19 cellular contexts compared by ENCODE assay signal in genomic region chr17:68910789-68911431, GRCh38. TPM values are rescaled to one million over a fixed set of nuclear protein-coding genes. Genes with fewer than 3 reads are reported as not detected.
DNase-seq lines count a peak whose midpoint lies in the region; ATAC-seq and TF ChIP-seq lines count a peak whose summit lies in the region.
"Had no signal": no experiment of that assay in that cellular context is flagged by ENCODE, and none has a peak within 500 bp of the region (broad histone marks: within the 10 kb centered on the region; RNA-seq: fewer than 3 reads in every experiment).

No MANE protein-coding gene starts in this region.

- peaks cover 41% of the 10 kb centered on the region for H3K9me3 Mint-ChIP-seq in mesothelial cell of epicardium
- no peaks in the 10 kb centered on the region for H3K9me3 Mint-ChIP-seq in activated CD4-positive, alpha-beta memory T cell treated with anti-CD3 and anti-CD28 coated beads, Interleukin-2, amount 10 ng/mL, durations not matched to agents 7 days and 5 days
- H3K9me3 Mint-ChIP-seq: activated B cell treated with CpG ODN at 0.5 μM for 24 hours; T-helper 1 cell treated with Interleukin-12 subunit alpha and Interleukin-12 subunit beta and Interleukin-4 antibody, amounts not matched to agents 30 μg/mL and 1 μg/mL, for 36 hours had no signal

- peaks cover 0 to 26% of the 10 kb centered on the region in 2 donors for H3K4me1 ChIP-seq in ascending aorta
- H3K4me1 ChIP-seq in esophagus squamous epithelium, result peaks cover 14 to 35% (median 25%) of the 10 kb centered on the region in 3 donors

- TF ChIP-seq POLR2A in esophagus squamous epithelium (IDR thresholded peaks at IDR 0.05), result no peak

- POLR2A ChIA-PET in activated CD4-positive, alpha-beta memory T cell treated with anti-CD3 and anti-CD28 coated beads, Interleukin-2, amount 10 ng/mL, durations not matched to agents 7 days and 5 days (lab: Charles Lee), result no interaction called here

- H3K27me3 ChIP-seq in ascending aorta (no peaks in the 10 kb centered on the region), esophagus squamous epithelium (no peaks in the 10 kb centered on the region)
- H3K27me3 ChIP-seq: foreskin keratinocyte had no signal

- intact Hi-C loops in ascending aorta (cut with DNase I) (no loop called here), esophagus squamous epithelium (cut with DNase I) (no loop called here)

- peaks cover 0 to 6% of the 10 kb centered on the region in 2 donors for H3K9me3 ChIP-seq in ascending aorta
- no peaks in the 10 kb centered on the region for H3K9me3 ChIP-seq in esophagus squamous epithelium

- peaks cover 6% of the 10 kb centered on the region for H3K4me1 Mint-ChIP-seq in mesothelial cell of epicardium
- H3K4me1 Mint-ChIP-seq in activated CD4-positive, alpha-beta memory T cell treated with anti-CD3 and anti-CD28 coated beads, Interleukin-2, amount 10 ng/mL, durations not matched to agents 7 days and 5 days, result no peaks in the 10 kb centered on the region

- WGBS in esophagus squamous epithelium, 2 donors, result 86 to 92% methylated on average over 1 to 2 of the region's 2 CpGs

- peaks cover 1% of the 10 kb centered on the region for H3K27me3 Mint-ChIP-seq in mesothelial cell of epicardium (ENCODE audit: low read depth)
- no peaks in the 10 kb centered on the region for H3K27me3 Mint-ChIP-seq in activated CD4-positive, alpha-beta memory T cell treated with anti-CD3 and anti-CD28 coated beads, Interleukin-2, amount 10 ng/mL, durations not matched to agents 7 days and 5 days

- no peak for ATAC-seq in HG02973 (IDR thresholded peaks at IDR 0.05; ENCODE audit: unreplicated experiment)
- ATAC-seq: activated T-cell treated with anti-CD3 and anti-CD28 coated beads, Interleukin-2, amount 50 U/mL, for 72 hours had no signal

- H3K27ac Mint-ChIP-seq in mesothelial cell of epicardium, result no peak overlapping the region
- no peak overlapping the region for H3K27ac Mint-ChIP-seq in activated CD4-positive, alpha-beta memory T cell treated with anti-CD3 and anti-CD28 coated beads, Interleukin-2, amount 10 ng/mL, durations not matched to agents 7 days and 5 days
- H3K27ac Mint-ChIP-seq: activated B cell treated with CpG ODN at 0.5 μM for 24 hours; activated T-cell treated with anti-CD3 and anti-CD28 coated beads, Interleukin-2, amount 50 U/mL, for 72 hours; nephron; T-helper 1 cell treated with Interleukin-12 subunit alpha and Interleukin-12 subunit beta and Interleukin-4 antibody, amounts not matched to agents 30 μg/mL and 1 μg/mL, for 36 hours had no signal

- H3K4me3 Mint-ChIP-seq in mesothelial cell of epicardium, result no peak overlapping the region
- no peak overlapping the region for H3K4me3 Mint-ChIP-seq in activated CD4-positive, alpha-beta memory T cell treated with anti-CD3 and anti-CD28 coated beads, Interleukin-2, amount 10 ng/mL, durations not matched to agents 7 days and 5 days
- H3K4me3 Mint-ChIP-seq: activated B cell treated with CpG ODN at 0.5 μM for 24 hours; activated T-cell treated with anti-CD3 and anti-CD28 coated beads, Interleukin-2, amount 50 U/mL, for 72 hours; nephron; T-helper 1 cell treated with Interleukin-12 subunit alpha and Interleukin-12 subunit beta and Interleukin-4 antibody, amounts not matched to agents 30 μg/mL and 1 μg/mL, for 36 hours had no signal

- CTCF ChIA-PET in activated CD4-positive, alpha-beta memory T cell treated with anti-CD3 and anti-CD28 coated beads, Interleukin-2, amount 10 ng/mL, durations not matched to agents 7 days and 5 days (lab: Charles Lee), result no interaction called here

- H3K4me3 ChIP-seq in ascending aorta (no peak overlapping the region), esophagus squamous epithelium (no peak overlapping the region)

- H3K36me3 ChIP-seq in ascending aorta (no peaks in the 10 kb centered on the region), esophagus squamous epithelium (no peaks in the 10 kb centered on the region)

- H3K36me3 Mint-ChIP-seq in mesothelial cell of epicardium, result peaks cover 3% of the 10 kb centered on the region
- no peaks in the 10 kb centered on the region for H3K36me3 Mint-ChIP-seq in activated CD4-positive, alpha-beta memory T cell treated with anti-CD3 and anti-CD28 coated beads, Interleukin-2, amount 10 ng/mL, durations not matched to agents 7 days and 5 days (ENCODE audit: low read depth)

- H3K27ac ChIP-seq in ascending aorta, result peak overlapping the region; percentile 60 to 70
- peak overlapping the region in 3 of 4 donors; percentile 73 to 79 (median 75) for H3K27ac ChIP-seq in esophagus squamous epithelium
- H3K27ac ChIP-seq in substantia nigra (ENCODE audit: low read depth, low read length, poor library complexity, severe bottlenecking), result peak overlapping the region; percentile 93
- H3K27ac ChIP-seq: foreskin keratinocyte had no signal

- TF ChIP-seq CTCF in ascending aorta (IDR thresholded peaks at IDR 0.05) (no peak), esophagus squamous epithelium (IDR thresholded peaks at IDR 0.05) (no peak), mesothelial cell of epicardium (IDR thresholded peaks at IDR 0.05; ENCODE audit: unreplicated experiment) (no peak)

- DNase-seq in ascending aorta (ENCODE audit: low spot score in 2 of 2), result no peak
- DNase-seq in esophagus squamous epithelium (lab: John Stamatoyannopoulos, UW), result no peak
- peak; percentile 57 for DNase-seq in myocyte (ENCODE audit: low read depth)
- DNase-seq in substantia nigra (lab: John Stamatoyannopoulos, UW), result peak in 3 of 49 donors; percentile 5 to 28 (median 7)
- no peak for DNase-seq in mesothelial cell of epicardium (ENCODE audit: low spot score in 2 of 2, unreplicated experiment in 2 of 2)
- DNase-seq in activated naive CD4-positive, alpha-beta T cell (lab: John Stamatoyannopoulos, UW), result no peak
- DNase-seq in activated CD4-positive, alpha-beta memory T cell treated with anti-CD3 and anti-CD28 coated beads, Interleukin-2, amount 10 ng/mL, durations not matched to agents 7 days and 5 days, result no peak
- DNase-seq: activated B cell treated with CpG ODN at 0.5 μM for 24 hours; activated T-cell treated with anti-CD3 and anti-CD28 coated beads, Interleukin-2, amount 50 U/mL, for 72 hours; central memory CD4-positive, alpha-beta T cell; NCI-H146; retina; SHP77 treated with DMSO at 0.1 percent for 48 hours; stimulated activated CD4-positive, alpha-beta T cell treated with anti-CD3 and anti-CD28 coated beads, Interleukin-2, amount 100 ng/mL, for 24 hours had no signal

RNA-seq across cellular contexts. Expression of gene ABCA8, which starts 44.3 kb away (rescaled TPM):
- total RNA-seq in ascending aorta (69.6 TPM), esophagus squamous epithelium (10 to 100 TPM in 2 of 4 donors, 1 to 10 TPM in 2; 1.5 to 30.5 (median 7.3) TPM), myocyte (0.11 TPM in 1 of 2 replicates, not detected in the other), mesothelial cell of epicardium (2.6 to 4.5 TPM (median 3.3 TPM) in 3 replicates)
- 0.08 TPM for polyA plus RNA-seq in myocyte (2012)
- not detected for total RNA-seq in activated CD4-positive, alpha-beta memory T cell treated with anti-CD3 and anti-CD28 coated beads, Interleukin-2, amount 10 ng/mL, durations not matched to agents 7 days and 5 days
- total RNA-seq: activated B cell treated with CpG ODN at 0.5 μM for 24 hours; activated T-cell treated with anti-CD3 and anti-CD28 coated beads, Interleukin-2, amount 50 U/mL, for 72 hours; foreskin keratinocyte; HT-29 had no signal
- polyA plus RNA-seq: foreskin keratinocyte had no signal
